Comparison of ENCODE assay signal across 10 cellular contexts in the genomic region with DNA sequence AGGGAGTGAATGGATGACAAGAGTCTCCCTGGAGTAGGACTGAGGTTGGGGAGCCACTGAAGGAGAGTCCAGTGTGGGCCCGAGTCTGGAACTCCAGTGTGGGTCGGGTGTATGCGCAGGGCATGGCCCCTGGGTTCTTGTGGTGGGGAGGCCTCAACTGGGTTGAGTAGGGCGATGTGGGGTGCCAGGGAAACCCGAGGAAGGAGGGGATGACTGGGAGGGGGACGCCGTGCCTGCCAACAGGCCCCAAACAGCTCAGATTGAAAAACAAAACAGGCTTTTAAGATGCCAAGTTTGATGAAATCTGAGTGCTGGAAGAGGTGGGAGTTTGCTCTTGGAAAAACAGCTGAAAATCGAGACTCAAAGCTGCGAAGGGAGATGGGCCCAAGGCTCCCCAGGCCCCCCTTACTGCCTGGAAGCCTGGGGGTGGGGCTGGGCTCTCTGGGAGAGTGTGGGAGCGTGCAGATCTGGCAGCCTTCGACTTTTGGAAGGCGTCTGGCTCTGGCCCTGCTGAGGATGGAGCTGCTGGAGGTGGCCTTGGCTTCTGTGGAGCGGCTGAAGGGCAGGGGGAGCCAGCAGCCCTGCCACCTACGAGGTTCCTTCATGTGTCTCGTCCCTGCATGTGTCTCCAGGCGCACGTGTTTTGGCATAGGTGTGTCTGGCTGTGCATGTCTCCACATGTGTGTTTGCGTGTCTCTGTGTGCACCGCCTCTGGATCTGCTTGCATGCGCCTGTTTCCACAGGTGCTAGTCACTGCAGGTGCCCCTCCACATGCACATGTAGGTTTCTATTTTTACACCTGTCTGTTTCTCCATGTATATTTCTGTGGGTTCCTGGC. TPM values are rescaled to one million over a fixed set of nuclear protein-coding genes. Genes with fewer than 3 reads are reported as not detected.
A peak's percentile ranks its signal among the peaks of the same experiment; 100 is the strongest.
DNase-seq lines count a peak whose midpoint lies in the region; ATAC-seq and TF ChIP-seq lines count a peak whose summit lies in the region.
"Had no signal": no experiment of that assay in that cellular context is flagged by ENCODE, and none has a peak within 500 bp of the region (broad histone marks: within the 10 kb centered on the region; RNA-seq: fewer than 3 reads in every experiment).

No MANE protein-coding gene starts in this region.

- no peak overlapping the region for H3K27ac Mint-ChIP-seq in CD8-positive, alpha-beta T cell
- H3K27ac Mint-ChIP-seq in progenitor cell of endocrine pancreas: peak overlapping the region; percentile 60
- H3K27ac Mint-ChIP-seq in activated CD4-positive, alpha-beta T cell treated with anti-CD3 and anti-CD28 coated beads, Interleukin-2, amount 10 ng/mL, durations not matched to agents 7 days and 5 days: no peak overlapping the region

- no peaks in the 10 kb centered on the region for H3K36me3 ChIP-seq in CD8-positive, alpha-beta T cell (ENCODE audit: insufficient read depth, low read length)

- no peak overlapping the region for H3K27ac ChIP-seq in CD8-positive, alpha-beta T cell (ENCODE audit: low read depth, low read length)
- peak overlapping the region; percentile 76 for H3K27ac ChIP-seq in RWPE1

- ATAC-seq in CD8-positive, alpha-beta T cell: no peak

- peaks cover 12% of the 10 kb centered on the region for H3K27me3 Mint-ChIP-seq in CD8-positive, alpha-beta T cell (ENCODE audit: low read depth)
- no peaks in the 10 kb centered on the region for H3K27me3 Mint-ChIP-seq in progenitor cell of endocrine pancreas
- H3K27me3 Mint-ChIP-seq in activated CD4-positive, alpha-beta T cell treated with anti-CD3 and anti-CD28 coated beads, Interleukin-2, amount 10 ng/mL, durations not matched to agents 7 days and 5 days: no peaks in the 10 kb centered on the region

- no peak overlapping the region for H3K4me3 ChIP-seq in CD8-positive, alpha-beta T cell (ENCODE audit: low read depth, low read length)
- no peak overlapping the region for H3K4me3 ChIP-seq in foreskin fibroblast (ENCODE audit: low read depth in 1 of 2, low read length in 2 of 2)

- POLR2A ChIA-PET in CD8-positive, alpha-beta T cell (lab: Charles Lee): no interaction called here
- POLR2A ChIA-PET in RWPE1 (lab: Yijun Ruan, JAX; ENCODE audit: low non-redundant PET): no interaction called here
- POLR2A ChIA-PET in activated CD4-positive, alpha-beta T cell treated with anti-CD3 and anti-CD28 coated beads, Interleukin-2, amount 10 ng/mL, durations not matched to agents 7 days and 5 days (lab: Charles Lee): no interaction called here

- peaks cover 2% of the 10 kb centered on the region for H3K4me1 Mint-ChIP-seq in CD8-positive, alpha-beta T cell (ENCODE audit: low read depth)
- H3K4me1 Mint-ChIP-seq in progenitor cell of endocrine pancreas (ENCODE audit: low read depth): peaks cover 34% of the 10 kb centered on the region
- H3K4me1 Mint-ChIP-seq in activated CD4-positive, alpha-beta T cell treated with anti-CD3 and anti-CD28 coated beads, Interleukin-2, amount 10 ng/mL, durations not matched to agents 7 days and 5 days: peaks cover 9% of the 10 kb centered on the region

- no peaks in the 10 kb centered on the region for H3K27me3 ChIP-seq in CD8-positive, alpha-beta T cell (ENCODE audit: insufficient read depth, low read length)

- CTCF ChIA-PET in CD8-positive, alpha-beta T cell (lab: Charles Lee): no interaction called here
- CTCF ChIA-PET in RWPE1 (lab: Yijun Ruan, JAX): no interaction called here
- CTCF ChIA-PET in activated CD4-positive, alpha-beta T cell treated with anti-CD3 and anti-CD28 coated beads, Interleukin-2, amount 10 ng/mL, durations not matched to agents 7 days and 5 days (lab: Charles Lee): interaction anchor here (0.6 to 1.4 kb wide), 3 partner anchors 10 to 528 kb away, joined by 3 to 4 read pairs (median 3); a partner anchor contains a TSS

- intact Hi-C loops in CD8-positive, alpha-beta T cell (cut with DNase I, micrococcal nuclease): no loop called here

- H3K4me3 Mint-ChIP-seq in CD8-positive, alpha-beta T cell: peak overlapping the region; percentile 37
- no peak overlapping the region for H3K4me3 Mint-ChIP-seq in progenitor cell of endocrine pancreas (ENCODE audit: low read depth)
- no peak overlapping the region for H3K4me3 Mint-ChIP-seq in activated CD4-positive, alpha-beta T cell treated with anti-CD3 and anti-CD28 coated beads, Interleukin-2, amount 10 ng/mL, durations not matched to agents 7 days and 5 days

- peaks cover 6% of the 10 kb centered on the region for H3K4me1 ChIP-seq in CD8-positive, alpha-beta T cell (ENCODE audit: insufficient read depth, low read length)

- H3K9me3 Mint-ChIP-seq in CD8-positive, alpha-beta T cell: no peaks in the 10 kb centered on the region
- H3K9me3 Mint-ChIP-seq in progenitor cell of endocrine pancreas (ENCODE audit: low read depth): no peaks in the 10 kb centered on the region
- no peaks in the 10 kb centered on the region for H3K9me3 Mint-ChIP-seq in activated CD4-positive, alpha-beta T cell treated with anti-CD3 and anti-CD28 coated beads, Interleukin-2, amount 10 ng/mL, durations not matched to agents 7 days and 5 days

- H3K36me3 Mint-ChIP-seq in CD8-positive, alpha-beta T cell: no peaks in the 10 kb centered on the region
- H3K36me3 Mint-ChIP-seq in progenitor cell of endocrine pancreas (ENCODE audit: insufficient read depth): no peaks in the 10 kb centered on the region
- no peaks in the 10 kb centered on the region for H3K36me3 Mint-ChIP-seq in activated CD4-positive, alpha-beta T cell treated with anti-CD3 and anti-CD28 coated beads, Interleukin-2, amount 10 ng/mL, durations not matched to agents 7 days and 5 days (ENCODE audit: low read depth)

- no peak for TF ChIP-seq CTCF in CD8-positive, alpha-beta T cell (IDR thresholded peaks at IDR 0.05)
- TF ChIP-seq CTCF in RWPE1 (conservative IDR thresholded peaks at IDR 0.05; ENCODE audit: low read depth) (no peak), progenitor cell of endocrine pancreas (IDR thresholded peaks at IDR 0.05; ENCODE audit: unreplicated experiment) (no peak), foreskin fibroblast (IDR thresholded peaks at IDR 0.05; ENCODE audit: low read depth, low read length) (no peak)

- no peak for DNase-seq in CD8-positive, alpha-beta T cell
- no peak for DNase-seq in RWPE1 (ENCODE audit: low spot score)
- DNase-seq in fibroblast of peridontal ligament (ENCODE audit: extremely low read depth): peak; percentile 23
- DNase-seq in progenitor cell of endocrine pancreas (ENCODE audit: low spot score, unreplicated experiment): no peak
- DNase-seq in NOMO-1 treated with dmso at 0.1 percent for 144 hours (lab: John Stamatoyannopoulos, UW; ENCODE audit: unreplicated experiment): no peak
- DNase-seq in activated CD4-positive, alpha-beta T cell treated with anti-CD3 and anti-CD28 coated beads, Interleukin-2, amount 10 ng/mL, durations not matched to agents 7 days and 5 days: no peak
- DNase-seq in foreskin fibroblast: no peak
- DNase-seq in activated CD8-positive, alpha-beta memory T cell treated with anti-CD3 and anti-CD28 coated beads, Interleukin-2, amount 50 U/mL, for 4 hours: no peak
- DNase-seq: activated CD4-positive, CD25-positive, alpha-beta regulatory T cell; NCI-H1048 had no signal

- no peaks in the 10 kb centered on the region for H3K9me3 ChIP-seq in CD8-positive, alpha-beta T cell (ENCODE audit: low read length)

RNA-seq across cellular contexts. Expression of a gene that starts 33.3 kb away (rescaled TPM):
- under 1 TPM in 1 of 2 experiments, not detected in 1; 0.11 TPM for total RNA-seq in CD8-positive, alpha-beta T cell
- total RNA-seq in progenitor cell of endocrine pancreas: 482 and 520 TPM in 2 replicates
- total RNA-seq in activated CD4-positive, alpha-beta T cell treated with anti-CD3 and anti-CD28 coated beads, Interleukin-2, amount 10 ng/mL, durations not matched to agents 7 days and 5 days: under 1 TPM; 0.37 to 0.42 TPM

Comparison
In these comparisons a context has a peak if more than half of its experiments do, and no peak if none do; other contexts are left out.
1. RNA of a gene that starts 33.3 kb away (total RNA-seq): 482 to 520 TPM in progenitor cell of endocrine pancreas; 0.37 to 0.42 TPM in activated CD4-positive, alpha-beta T cell treated with anti-CD3 and anti-CD28 coated beads, Interleukin-2, amount 10 ng/mL, durations not matched to agents 7 days and 5 days and 0.11 TPM in CD8-positive, alpha-beta T cell; every median in the first group is over 100 times any median in the second.